ENCODE assay signal across 9 cellular contexts in the genomic region with DNA sequence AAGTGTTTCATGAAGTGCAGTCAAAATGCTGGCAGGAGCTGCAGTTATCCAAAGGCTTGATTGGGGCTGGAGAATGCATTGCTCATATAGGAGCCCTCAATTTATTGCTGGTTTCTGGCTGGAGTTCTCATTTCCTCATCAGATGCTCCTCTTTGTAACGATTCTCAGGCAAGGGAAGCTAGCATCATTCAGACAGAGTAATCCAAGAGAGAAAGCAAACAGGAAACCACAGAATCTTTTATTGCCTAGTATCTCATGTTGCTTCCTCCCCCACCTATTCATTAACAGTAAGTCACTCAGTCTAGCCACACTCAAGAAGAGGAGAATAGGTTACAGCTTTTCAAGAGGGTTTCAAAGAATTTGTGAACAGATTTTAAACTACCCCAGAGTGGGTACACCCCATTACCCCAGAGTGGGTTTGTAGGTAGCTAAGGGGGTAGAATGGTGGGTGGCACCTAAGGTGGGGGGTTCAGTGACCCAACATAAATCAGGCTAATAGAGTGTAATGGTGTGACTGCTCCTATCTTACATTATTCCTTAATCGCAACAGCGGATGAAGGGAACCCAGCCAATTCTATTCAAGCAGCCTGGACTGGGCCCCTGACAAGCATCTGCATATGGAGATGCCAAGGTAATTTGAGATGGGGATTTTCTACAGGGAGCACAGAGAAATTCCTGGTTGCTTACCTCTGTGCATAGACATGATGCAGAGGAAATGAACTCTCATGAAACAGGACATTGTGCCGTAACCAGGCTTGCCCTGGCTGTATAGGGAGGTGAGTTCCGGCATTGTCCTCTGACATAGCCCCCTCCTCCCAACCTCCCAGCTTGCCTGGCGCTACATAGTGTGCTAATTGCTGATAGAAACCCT.
DNase-seq lines count a peak whose midpoint lies in the region; ATAC-seq and TF ChIP-seq lines count a peak whose summit lies in the region.
"Had no signal": no experiment of that assay in that cellular context is flagged by ENCODE, and none has a peak within 500 bp of the region (broad histone marks: within the 10 kb centered on the region; RNA-seq: fewer than 3 reads in every experiment).

No MANE protein-coding gene starts in this region.

- H3K36me3 ChIP-seq in breast epithelium (no peaks in the 10 kb centered on the region), skeletal muscle tissue (ENCODE audit: control insufficient read depth in 3 of 3, insufficient read depth in 3 of 3, low read length in 3 of 3) (no peaks in the 10 kb centered on the region)

- H3K9me3 ChIP-seq in breast epithelium (no peaks in the 10 kb centered on the region), skeletal muscle tissue (ENCODE audit: control insufficient read depth in 3 of 3, low read length in 3 of 3) (no peaks in the 10 kb centered on the region)

- DNase-seq in MCF 10A (ENCODE audit: unreplicated experiment) (peak; percentile 87), breast epithelium (ENCODE audit: low spot score in 2 of 2) (no peak), NCI-H748 treated with DMSO at 0.1 percent for 48 hours (lab: John Stamatoyannopoulos, UW) (peak; percentile 10), epithelial cell of esophagus (ENCODE audit: low read depth) (peak; percentile 80), posterior vena cava (ENCODE audit: low spot score) (no peak)
- DNase-seq: activated B cell treated with CpG ODN at 0.5 μM for 24 hours had no signal

- no peaks in the 10 kb centered on the region for H3K36me3 Mint-ChIP-seq in MCF 10A (ENCODE audit: insufficient read depth, unreplicated experiment)

- no peak overlapping the region for H3K4me3 ChIP-seq in breast epithelium
- H3K4me3 ChIP-seq in epithelial cell of esophagus (ENCODE audit: low read length) = no peak overlapping the region
- no peak overlapping the region for H3K4me3 ChIP-seq in skeletal muscle tissue (ENCODE audit: low read length in 3 of 3)

- H3K4me1 ChIP-seq in breast epithelium = no peaks in the 10 kb centered on the region
- peaks cover 0 to 4% (median 0%) of the 10 kb centered on the region in 3 donors for H3K4me1 ChIP-seq in skeletal muscle tissue (ENCODE audit: control insufficient read depth in 3 of 3, insufficient read depth in 3 of 3, low read length in 3 of 3)

- H3K9ac ChIP-seq in skeletal muscle tissue (ENCODE audit: low read depth in 1 of 3, low read length in 3 of 3) = no peak overlapping the region

- no peak for ATAC-seq in GM18870 (IDR thresholded peaks at IDR 0.05; ENCODE audit: unreplicated experiment)
- no peak for ATAC-seq in HG02973 (IDR thresholded peaks at IDR 0.05; ENCODE audit: unreplicated experiment)

- no TSS peak for BruUV-seq in MCF 10A (replicated peaks; lab: Mats Ljungman, UMichigan)

- H3K4me1 Mint-ChIP-seq in MCF 10A (ENCODE audit: insufficient read depth, unreplicated experiment) = peaks cover 24% of the 10 kb centered on the region
- H3K4me1 Mint-ChIP-seq: activated B cell treated with CpG ODN at 0.5 μM for 24 hours had no signal

- no peak overlapping the region for H3K4me3 Mint-ChIP-seq in MCF 10A (ENCODE audit: unreplicated experiment)
- H3K4me3 Mint-ChIP-seq: activated B cell treated with CpG ODN at 0.5 μM for 24 hours had no signal

- intact Hi-C loops in MCF 10A (cut with micrococcal nuclease) (no loop called here), breast epithelium (cut with DNase I; ENCODE audit: low total_unique reads) (no loop called here), posterior vena cava (cut with DNase I) (no loop called here)

- H3K9me3 Mint-ChIP-seq in MCF 10A (ENCODE audit: unreplicated experiment) = no peaks in the 10 kb centered on the region

- H3K27ac Mint-ChIP-seq in MCF 10A (ENCODE audit: low read depth, unreplicated experiment) = no peak overlapping the region
- H3K27ac Mint-ChIP-seq: activated B cell treated with CpG ODN at 0.5 μM for 24 hours had no signal

- TF ChIP-seq CTCF in MCF 10A (IDR thresholded peaks at IDR 0.05; ENCODE audit: unreplicated experiment) = no peak
- no peak for TF ChIP-seq CTCF in breast epithelium (IDR thresholded peaks at IDR 0.05)
- TF ChIP-seq CTCF in epithelial cell of esophagus (IDR thresholded peaks at IDR 0.05; ENCODE audit: insufficient read depth, low read depth, low read length, missing control alignments) = no peak

- H3K27ac ChIP-seq in breast epithelium (peak overlapping the region in 1 of 2 donors; percentile 32), skeletal muscle tissue (ENCODE audit: low read depth, low read length) (peak overlapping the region; percentile 56)

- CTCF ChIA-PET in MCF 10A (lab: Yijun Ruan, JAX) = interaction anchor here (0.6 to 2.9 kb wide), 6 partner anchors 20 to 1170 kb away, joined by 3 to 15 read pairs (median 4); no protein-coding TSS in a partner anchor

- TF ChIP-seq POLR2A in breast epithelium (IDR thresholded peaks at IDR 0.05) = no peak

- H3K27me3 ChIP-seq in breast epithelium = no peaks in the 10 kb centered on the region
- H3K27me3 ChIP-seq in skeletal muscle tissue (ENCODE audit: control insufficient read depth in 3 of 3, insufficient read depth in 3 of 3, low read length in 3 of 3) = peaks cover 4 to 8% (median 8%) of the 10 kb centered on the region in 3 donors

- POLR2A ChIA-PET in MCF 10A (lab: Yijun Ruan, JAX) = interaction anchor here (1.5 kb wide), 1 partner anchor 20 kb away, joined by 4 read pairs; no protein-coding TSS in a partner anchor

- H3K27me3 Mint-ChIP-seq in MCF 10A (ENCODE audit: insufficient read depth, unreplicated experiment) = no peaks in the 10 kb centered on the region
- H3K27me3 Mint-ChIP-seq: activated B cell treated with CpG ODN at 0.5 μM for 24 hours had no signal

Comparison
In these comparisons a context has a peak if more than half of its experiments do, and no peak if none do; other contexts are left out.
1. DNase-seq: peak in MCF 10A (single experiment), NCI-H748 treated with DMSO at 0.1 percent for 48 hours (single experiment) and epithelial cell of esophagus (single experiment); none in breast epithelium (0 of 2) and posterior vena cava (single experiment).